20 cellular contexts compared by ENCODE assay signal in the genomic region with DNA sequence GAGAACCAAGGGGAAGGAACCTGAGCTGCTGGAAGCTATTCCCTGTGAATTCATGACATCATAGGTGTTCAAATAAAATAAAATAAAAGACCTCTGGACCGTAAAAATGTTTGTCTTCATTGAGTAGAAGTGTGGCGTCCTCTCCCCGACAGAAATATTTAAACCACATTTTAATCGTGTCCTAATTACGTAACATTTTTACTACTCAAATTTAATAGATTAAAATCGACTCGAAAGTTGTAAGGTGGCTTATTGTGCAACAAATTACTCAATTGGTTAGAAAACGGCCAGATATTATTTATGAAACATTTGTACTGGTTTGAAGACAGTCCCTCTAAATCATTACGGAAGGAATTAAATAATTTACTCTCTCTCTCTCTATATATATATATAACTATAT. TPM values are rescaled to one million over a fixed set of nuclear protein-coding genes. Genes with fewer than 3 reads are reported as not detected.
A peak's percentile ranks its signal among the peaks of the same experiment; 100 is the strongest.
DNase-seq lines count a peak whose midpoint lies in the region; ATAC-seq, FAIRE-seq and TF ChIP-seq lines count a peak whose summit lies in the region.
"Had no signal": no experiment of that assay in that cellular context is flagged by ENCODE, and none has a peak within 500 bp of the region (broad histone marks: within the 10 kb centered on the region; RNA-seq: fewer than 3 reads in every experiment).

No MANE protein-coding gene starts in this region.

- H2BK20ac ChIP-seq in IMR-90 (ENCODE audit: low read depth, low read length) = no peak overlapping the region

- in situ Hi-C loops in IMR-90 (cut with MboI; ENCODE audit: low sequenced_read_pairs) = no loop called here
- in situ Hi-C loops in K562 (cut with MboI) = no loop called here

- no peaks in the 10 kb centered on the region for H3K9me3 ChIP-seq in A549
- no peaks in the 10 kb centered on the region for H3K9me3 ChIP-seq in IMR-90 (ENCODE audit: control insufficient read depth, insufficient read depth, low read length)
- no peaks in the 10 kb centered on the region for H3K9me3 ChIP-seq in K562 (replicated peaks; ENCODE audit: control insufficient read depth, insufficient read depth, low read depth, low read length)
- no peaks in the 10 kb centered on the region for H3K9me3 ChIP-seq in Peyer's patch
- H3K9me3 ChIP-seq: BLaER1 had no signal

- no peak overlapping the region for H3K18ac ChIP-seq in IMR-90 (ENCODE audit: low read depth, low read length)

- no peak for TF ChIP-seq CTCF in A549 (IDR thresholded peaks at IDR 0.05)
- no peak for TF ChIP-seq CTCF in IMR-90 (conservative IDR thresholded peaks at IDR 0.05; ENCODE audit: low read depth, low read length)
- no peak for TF ChIP-seq CTCF in K562 (IDR thresholded peaks at IDR 0.05 in 2 of 3, conservative IDR thresholded peaks at IDR 0.05 in 1 of 3; ENCODE audit: insufficient read depth in 2 of 3, low read depth in 1 of 3, low read length in 3 of 3)
- TF ChIP-seq CTCF in Peyer's patch (IDR thresholded peaks at IDR 0.05) = no peak

- H3K27ac ChIP-seq in A549 (no peak overlapping the region), IMR-90 (ENCODE audit: insufficient read depth, low read length) (no peak overlapping the region), K562 (ENCODE audit: extremely low read depth, low read depth, low read length) (no peak overlapping the region), Peyer's patch (no peak overlapping the region)
- H3K27ac ChIP-seq: BLaER1, C4-2B had no signal

- FAIRE-seq in A549 (lab: Jason Lieb, UNC) (no peak), K562 (lab: Jason Lieb, UNC) (no peak)
- FAIRE-seq: D721Med, GM12892, H1 had no signal

- DNase-seq in NOMO-1 treated with DMSO at 0.1 percent for 48 hours (lab: John Stamatoyannopoulos, UW; ENCODE audit: unreplicated experiment) = peak; percentile 24
- no peak for DNase-seq in NOMO-1 treated with dmso at 0.1 percent for 144 hours (lab: John Stamatoyannopoulos, UW; ENCODE audit: unreplicated experiment)
- no peak for DNase-seq in A549 (ENCODE audit: low read depth in 1 of 2, low spot score in 1 of 2)
- DNase-seq in IMR-90 = no peak
- DNase-seq in K562 (ENCODE audit: extremely low read depth in 1 of 4, low spot score in 3 of 4) = no peak
- DNase-seq in stimulated activated CD4-positive, alpha-beta T cell treated with anti-CD3 and anti-CD28 coated beads, Interleukin-15, amount 100 ng/mL, for 24 hours = no peak
- no peak for DNase-seq in Peyer's patch
- DNase-seq in NCI-H1417 treated with DMSO at 0.1 percent for 48 hours (lab: John Stamatoyannopoulos, UW) = no peak
- DNase-seq: CD4-positive, CD25-positive, alpha-beta regulatory T cell; CD8-positive, alpha-beta T cell; DMS 273 treated with DMSO at 0.1 percent for 48 hours; DMS79; GF-D8; H7; HCEC 1CT had no signal

- H3K4me2 ChIP-seq in A549 (peak overlapping the region; percentile 53), IMR-90 (ENCODE audit: low read depth, low read length) (no peak overlapping the region), K562 (ENCODE audit: insufficient read depth, low read length) (no peak overlapping the region)
- H3K4me2 ChIP-seq: BLaER1 had no signal

- no peak for TF ChIP-seq EP300 in A549 (IDR thresholded peaks at IDR 0.05)
- TF ChIP-seq EP300 in K562 (IDR thresholded peaks at IDR 0.05; ENCODE audit: low read length) = no peak

- no peak overlapping the region for H2AK5ac ChIP-seq in IMR-90 (ENCODE audit: low read depth, low read length)

- H3K4me3 ChIP-seq in A549 = peak overlapping the region; percentile 25; the same call in 1 of the 3 replicates
- no peak overlapping the region for H3K4me3 ChIP-seq in IMR-90 (ENCODE audit: insufficient read depth, low read depth, low read length)
- H3K4me3 ChIP-seq in K562 = no peak overlapping the region
- no peak overlapping the region for H3K4me3 ChIP-seq in Peyer's patch
- H3K4me3 ChIP-seq: BLaER1 had no signal

- no peak for TF ChIP-seq POLR2A in A549 (IDR thresholded peaks at IDR 0.05; ENCODE audit: low read length)
- TF ChIP-seq POLR2A in IMR-90 (IDR thresholded peaks at IDR 0.05; ENCODE audit: low read depth, low read length) = no peak
- no peak for TF ChIP-seq POLR2A in K562 (conservative IDR thresholded peaks at IDR 0.05)
- TF ChIP-seq POLR2A in Peyer's patch (IDR thresholded peaks at IDR 0.05) = no peak

- H2BK5ac ChIP-seq in IMR-90 (ENCODE audit: low read depth, low read length, poor library complexity, severe bottlenecking) = no peak overlapping the region

- H3K9ac ChIP-seq in IMR-90 (ENCODE audit: low read depth, low read length) (no peak overlapping the region), K562 (ENCODE audit: insufficient read depth in 1 of 2, low read depth in 2 of 2, low read length in 2 of 2) (no peak overlapping the region)
- H3K9ac ChIP-seq: BLaER1 had no signal

- no peak overlapping the region for H2BK120ac ChIP-seq in IMR-90 (ENCODE audit: low read depth, low read length)

- H3K14ac ChIP-seq in IMR-90 (replicated peaks; ENCODE audit: low read depth, low read length) = no peak overlapping the region

- no peak overlapping the region for H3K23ac ChIP-seq in IMR-90 (ENCODE audit: low read depth, low read length)

- no peak overlapping the region for H2AK9ac ChIP-seq in IMR-90 (replicated peaks; ENCODE audit: low read depth, low read length, poor library complexity)

- ATAC-seq in A549 (no peak), IMR-90 (ENCODE audit: low read depth) (no peak), K562 (no peak)
- ATAC-seq: CD8-positive, alpha-beta T cell had no signal

- dilution Hi-C loops in IMR-90 (cut with HindIII; ENCODE audit: low sequenced_read_pairs, unreplicated experiment) = no loop called here

- H3K27me3 ChIP-seq in IMR-90 (ENCODE audit: control insufficient read depth, insufficient read depth, low read length) = peaks cover 2% of the 10 kb centered on the region
- H3K27me3 ChIP-seq in K562 (ENCODE audit: control insufficient read depth in 2 of 2, insufficient read depth in 2 of 2, low read length in 2 of 2) = peaks cover 0 to 5% of the 10 kb centered on the region in 2 experiments; a peak in 1 of 5 replicates
- H3K27me3 ChIP-seq in Peyer's patch = no peaks in the 10 kb centered on the region

- no peak overlapping the region for H4K8ac ChIP-seq in IMR-90 (ENCODE audit: low read depth in 2 of 2, low read length in 2 of 2)

- CTCF ChIA-PET in A549 (lab: Yijun Ruan, JAX) (interaction anchor here (1.4 to 2.0 kb wide), 4 partner anchors 10 to 24 kb away, joined by 4 to 6 read pairs (median 4); partner anchors contain the start of gene NCAPG2), IMR-90 (lab: Yijun Ruan, JAX) (no interaction called here), K562 (lab: Yijun Ruan, JAX; ENCODE audit: low intra/inter-chr PET ratio) (no interaction called here)

- no peaks in the 10 kb centered on the region for H3K79me1 ChIP-seq in IMR-90 (ENCODE audit: low read depth in 1 of 2, low read length in 2 of 2)

- no peak overlapping the region for H4K91ac ChIP-seq in IMR-90 (ENCODE audit: insufficient read depth, low read depth, low read length)

- H2AFZ ChIP-seq in IMR-90 (replicated peaks; ENCODE audit: low read length, poor library complexity) (no peak overlapping the region), K562 (ENCODE audit: low read depth, low read length) (no peak overlapping the region)

- POLR2A ChIA-PET in A549 (lab: Yijun Ruan, JAX) = interaction anchor here (1.0 kb wide), 1 partner anchor 15 kb away, joined by 3 read pairs; no protein-coding TSS in a partner anchor
- POLR2A ChIA-PET in IMR-90 (lab: Charles Lee; ENCODE audit: unreplicated experiment) = no interaction called here
- POLR2A ChIA-PET in K562 (lab: Yijun Ruan, JAX) = interaction anchor here (0.8 kb wide), 1 partner anchor 11 kb away, joined by 6 read pairs; no protein-coding TSS in a partner anchor

- intact Hi-C loops in IMR-90 (cut with micrococcal nuclease) (no loop called here), K562 (cut with micrococcal nuclease) (no loop called here)

- no peaks in the 10 kb centered on the region for H3K79me2 ChIP-seq in K562 (ENCODE audit: control insufficient read depth, insufficient read depth, low read length)

- H3K36me3 ChIP-seq in IMR-90 (ENCODE audit: control insufficient read depth, insufficient read depth, low read length) = no peaks in the 10 kb centered on the region
- H3K36me3 ChIP-seq in K562 (ENCODE audit: control insufficient read depth, insufficient read depth, low read length) = no peaks in the 10 kb centered on the region
- no peaks in the 10 kb centered on the region for H3K36me3 ChIP-seq in Peyer's patch
- H3K36me3 ChIP-seq: BLaER1 had no signal

- BruUV-seq in IMR-90 (replicated peaks; lab: Mats Ljungman, UMichigan) (no TSS peak), K562 (replicated peaks; lab: Mats Ljungman, UMichigan) (no TSS peak)

- no peak overlapping the region for H2BK15ac ChIP-seq in IMR-90 (ENCODE audit: low read depth, low read length)

- no peak overlapping the region for H4K5ac ChIP-seq in IMR-90 (ENCODE audit: low read depth, low read length)

- H4K20me1 ChIP-seq in IMR-90 (ENCODE audit: insufficient read depth, low read length) (no peaks in the 10 kb centered on the region), K562 (replicated peaks; ENCODE audit: control insufficient read depth, insufficient read depth, low read length) (no peaks in the 10 kb centered on the region)
- H4K20me1 ChIP-seq: BLaER1 had no signal

- no peak overlapping the region for H3K4ac ChIP-seq in IMR-90 (ENCODE audit: low read depth, low read length)

- H3K9me1 ChIP-seq in IMR-90 (ENCODE audit: insufficient read depth, low read length) (no peaks in the 10 kb centered on the region), K562 (ENCODE audit: control insufficient read depth, insufficient read depth, low read length) (no peaks in the 10 kb centered on the region)

- no peak overlapping the region for H3K56ac ChIP-seq in IMR-90 (ENCODE audit: extremely low read depth, insufficient read depth, low read length)

- H3K4me1 ChIP-seq in A549 (no peaks in the 10 kb centered on the region), IMR-90 (ENCODE audit: control insufficient read depth, insufficient read depth, low read length) (no peaks in the 10 kb centered on the region), K562 (replicated peaks in 1 of 2; ENCODE audit: control insufficient read depth in 2 of 2, insufficient read depth in 2 of 2, low read length in 2 of 2) (peaks cover 0 to 4% of the 10 kb centered on the region in 2 experiments; a peak in 3 of 5 replicates), Peyer's patch (no peaks in the 10 kb centered on the region)
- H3K4me1 ChIP-seq: BLaER1 had no signal

- 29% methylated on average over 9 of the region's 9 CpGs for WGBS in A549 (ENCODE audit: missing lambda C conversion rate)
- 100% methylated on average over 2 of the region's 9 CpGs; no CpG with 5 or more reads in 1 of the 2 experiments for WGBS in IMR-90 (ENCODE audit: extremely low coverage in 2 of 2, insufficient read length in 1 of 2), 2 experiments
- 49% methylated on average over 9 of the region's 9 CpGs for WGBS in K562 (ENCODE audit: insufficient coverage, low coverage, missing lambda C conversion rate)

- TF ChIP-seq RAD21 in A549 (conservative IDR thresholded peaks at IDR 0.05 in 1 of 2, IDR thresholded peaks at IDR 0.05 in 1 of 2) (no peak), IMR-90 (IDR thresholded peaks at IDR 0.05; ENCODE audit: low read length) (no peak), K562 (CRISPR knock-in tag; conservative IDR thresholded peaks at IDR 0.05 in 1 of 2, IDR thresholded peaks at IDR 0.05 in 1 of 2) (no peak)

RNA-seq across cellular contexts. Expression of gene NCAPG2, which starts 15.5 kb away (rescaled TPM):
- polyA plus RNA-seq in A549 (2011; rRNA removed) (49.2 and 63.0 TPM in 2 replicates), A549 (2017; fragmentation: RNase III; extraction: RNeasy Plus Mini Kit Qiagen cat#74134 plus additional on column Dnase treatment) (49.4 to 54.0 TPM (median 53.8 TPM) in 3 replicates), IMR-90 (2012; rRNA removed) (24.6 and 25.6 TPM in 2 replicates), K562 (2011; rRNA removed) (75.0 and 124 TPM in 2 replicates), K562 (2014; fragmentation: Illumina TruSeq; extraction: Trizol) (78.8 and 86.1 TPM in 2 replicates), K562 (2014; fragmentation: Nextera tagmentation; extraction: Ambion mirVana) (10 to 100 TPM; 21.5 to 97.7 TPM), K562 (2014; rRNA removed) (94.6 and 97.2 TPM in 2 replicates)
- polyA plus RNA-seq in A549 (2012; cell fraction: cytosol; rRNA removed) = 39.7 and 41.5 TPM in 2 replicates
- polyA plus RNA-seq in A549 (2012; cell fraction: nucleus; rRNA removed) = 34.7 and 47.1 TPM in 2 replicates
- polyA minus RNA-seq in A549 (2011; rRNA and poly(A)+ RNA removed) = 70.8 and 71.5 TPM in 2 replicates
- total RNA-seq in IMR-90 (2012; rRNA removed) (25.8 and 31.7 TPM in 2 replicates), K562 (2014; rRNA removed) (47.2 and 50.6 TPM in 2 replicates), K562 (2014; rRNA removed; fragmentation: Illumina TruSeq; extraction: Trizol) (75.9 and 83.0 TPM in 2 replicates), K562 (2015; rRNA removed; fragmentation: Illumina TruSeq; extraction: Trizol) (65.1 and 70.1 TPM in 2 replicates), K562 (2021) (103 and 127 TPM in 2 replicates), Peyer's patch (10 to 100 TPM in 1 of 4 donors, 1 to 10 TPM in 3; 3.9 to 14.0 (median 5.8) TPM)
- 7.0 and 13.1 TPM in 2 replicates for polyA plus RNA-seq in IMR-90 (2012; cell fraction: cytosol; rRNA removed)
- 7.8 and 11.2 TPM in 2 replicates for polyA plus RNA-seq in IMR-90 (2012; cell fraction: nucleus; rRNA removed; ENCODE audit: low replicate concordance)
- total RNA-seq in K562 (2011; cell fraction: chromatin; rRNA removed; ENCODE audit: low replicate concordance) = 177 and 316 TPM in 2 replicates
- 101 and 122 TPM in 2 replicates for total RNA-seq in K562 (2011; cell fraction: nucleolus; rRNA removed)
- total RNA-seq in K562 (2011; cell fraction: nucleoplasm; rRNA removed) = 178 and 208 TPM in 2 replicates
- polyA plus RNA-seq in K562 (2011; cell fraction: cytosol; rRNA removed) = 54.9 and 63.1 TPM in 2 replicates
- polyA plus RNA-seq in K562 (2011; cell fraction: nucleus; rRNA removed) = 114 and 154 TPM in 2 replicates
- 71.2 and 97.6 TPM in 2 replicates for polyA plus RNA-seq in K562 (2012)
- polyA minus RNA-seq in K562 (2011; rRNA and poly(A)+ RNA removed) = 201 and 283 TPM in 2 replicates
- polyA minus RNA-seq in K562 (2011; cell fraction: cytosol; rRNA and poly(A)+ RNA removed) = 50.1 and 65.9 TPM in 2 replicates
- 111 and 112 TPM in 2 replicates for polyA minus RNA-seq in K562 (2011; cell fraction: nucleus; rRNA and poly(A)+ RNA removed)
